ENCODE assay signal across 30 cellular contexts in genomic region chr11:17563961-17564686, GRCh38. TPM values are rescaled to one million over a fixed set of nuclear protein-coding genes. Genes with fewer than 3 reads are reported as not detected.
"Had no signal": no experiment of that assay in that cellular context is flagged by ENCODE, and none has a peak within 500 bp of the region (broad histone marks: within the 10 kb centered on the region; RNA-seq: fewer than 3 reads in every experiment).

No MANE protein-coding gene starts in this region.

- H3K27me3 Mint-ChIP-seq: activated CD8-positive, alpha-beta T cell treated with anti-CD3 and anti-CD28 coated beads for 36 hours; activated naive CD8-positive, alpha-beta T cell had no signal

- H3K36me3 Mint-ChIP-seq: activated CD8-positive, alpha-beta memory T cell treated with anti-CD3 and anti-CD28 coated beads, Interleukin-2, amount 10 ng/mL, durations not matched to agents 7 days and 5 days; activated naive CD8-positive, alpha-beta T cell; stimulated activated memory B cell treated with anti-CD40 and anti-IgM and Interleukin-4, amounts not matched to agents 10 μg/mL and 1 μg/mL and 100 μg/mL, for 72 hours; WTC11 had no signal

- H3K4me3 Mint-ChIP-seq: activated CD8-positive, alpha-beta memory T cell treated with anti-CD3 and anti-CD28 coated beads, Interleukin-2, amount 10 ng/mL, durations not matched to agents 7 days and 5 days; activated CD8-positive, alpha-beta T cell treated with anti-CD3 and anti-CD28 coated beads for 36 hours; activated naive CD8-positive, alpha-beta T cell; activated T-cell treated with anti-CD3 and anti-CD28 coated beads, Interleukin-2, amount 50 U/mL, for 72 hours; nephron; stimulated activated memory B cell treated with anti-CD40 and anti-IgM and Interleukin-4, amounts not matched to agents 10 μg/mL and 1 μg/mL and 100 μg/mL, for 72 hours; stimulated activated naive CD8-positive, alpha-beta T cell treated with anti-CD3 and anti-CD28 coated beads, Interleukin-15, amount 100 ng/mL, for 72 hours; WTC11 had no signal

- H3K4me3 ChIP-seq: heart left ventricle, right lobe of liver, SK-N-MC, upper lobe of right lung had no signal

- H3K27me3 ChIP-seq: right lobe of liver, upper lobe of right lung had no signal

- H3K36me3 ChIP-seq: heart left ventricle, neutrophil, right lobe of liver, upper lobe of right lung had no signal

- H3K27ac Mint-ChIP-seq: activated CD8-positive, alpha-beta memory T cell treated with anti-CD3 and anti-CD28 coated beads, Interleukin-2, amount 10 ng/mL, durations not matched to agents 7 days and 5 days; activated CD8-positive, alpha-beta T cell treated with anti-CD3 and anti-CD28 coated beads for 36 hours; activated naive CD8-positive, alpha-beta T cell; activated T-cell treated with anti-CD3 and anti-CD28 coated beads, Interleukin-2, amount 50 U/mL, for 72 hours; nephron; stimulated activated memory B cell treated with anti-CD40 and anti-IgM and Interleukin-4, amounts not matched to agents 10 μg/mL and 1 μg/mL and 100 μg/mL, for 72 hours; WTC11 had no signal

- H3K4me1 Mint-ChIP-seq: nephron; stimulated activated memory B cell treated with anti-CD40 and anti-IgM and Interleukin-4, amounts not matched to agents 10 μg/mL and 1 μg/mL and 100 μg/mL, for 72 hours; WTC11 had no signal

- H3K9me3 ChIP-seq: heart left ventricle, neutrophil, right lobe of liver, upper lobe of right lung had no signal

- FAIRE-seq: bronchial epithelial cell, small intestine had no signal

- H3K4me1 ChIP-seq: foreskin keratinocyte, right lobe of liver, upper lobe of right lung had no signal

- H3K27ac ChIP-seq: foreskin keratinocyte, heart left ventricle, neutrophil, right lobe of liver, SK-N-MC, upper lobe of right lung had no signal

- H3K9me3 Mint-ChIP-seq: activated CD8-positive, alpha-beta T cell treated with anti-CD3 and anti-CD28 coated beads for 36 hours; activated T-cell treated with anti-CD3 and anti-CD28 coated beads, Interleukin-2, amount 50 U/mL, for 72 hours; nephron; stimulated activated memory B cell treated with anti-CD40 and anti-IgM and Interleukin-4, amounts not matched to agents 10 μg/mL and 1 μg/mL and 100 μg/mL, for 72 hours; stimulated activated naive CD8-positive, alpha-beta T cell treated with anti-CD3 and anti-CD28 coated beads, Interleukin-15, amount 100 ng/mL, for 72 hours; WTC11 had no signal

- ATAC-seq: activated CD8-positive, alpha-beta memory T cell treated with anti-CD3 and anti-CD28 coated beads, Interleukin-2, amount 10 ng/mL, durations not matched to agents 7 days and 5 days; activated CD8-positive, alpha-beta T cell treated with anti-CD3 and anti-CD28 coated beads for 36 hours; activated T-cell treated with anti-CD3 and anti-CD28 coated beads, Interleukin-2, amount 50 U/mL, for 72 hours; stimulated activated memory B cell treated with anti-CD40 and anti-IgM and Interleukin-4, amounts not matched to agents 10 μg/mL and 1 μg/mL and 100 μg/mL, for 72 hours had no signal

- DNase-seq: activated CD4-positive, alpha-beta T cell treated with anti-CD3 and anti-CD28 coated beads, Interleukin-2, amount 50 U/mL, for 1 hour; activated CD8-positive, alpha-beta memory T cell treated with anti-CD3 and anti-CD28 coated beads, Interleukin-2, amount 10 ng/mL, durations not matched to agents 7 days and 5 days; activated effector memory CD4-positive, alpha-beta T cell treated with Interleukin-2 at 50 U/mL for 16 hours; activated naive CD4-positive, alpha-beta T cell treated with Interleukin-2 at 50 U/mL for 16 hours; activated T-cell treated with anti-CD3 and anti-CD28 coated beads for 4 hours; activated T-cell treated with anti-CD3 and anti-CD28 coated beads, Interleukin-2, amount 50 U/mL, for 72 hours; anterior cingulate cortex; cortex of kidney; small intestine; stimulated activated CD4-positive, alpha-beta T cell treated with anti-CD3 and anti-CD28 coated beads, Interleukin-4, amount 100 ng/mL, for 24 hours; substantia nigra; upper lobe of right lung had no signal

RNA-seq across cellular contexts. Expression of gene OTOG, which starts 17.1 kb away (rescaled TPM):
- total RNA-seq: activated CD8-positive, alpha-beta memory T cell treated with anti-CD3 and anti-CD28 coated beads, Interleukin-2, amount 10 ng/mL, durations not matched to agents 7 days and 5 days; activated CD8-positive, alpha-beta T cell treated with anti-CD3 and anti-CD28 coated beads for 36 hours; activated T-cell treated with anti-CD3 and anti-CD28 coated beads, Interleukin-2, amount 50 U/mL, for 72 hours; bronchial epithelial cell; esophagus mucosa; foreskin keratinocyte; heart left ventricle; lower leg skin; mononuclear cell; osteocyte; posterior vena cava; right lobe of liver; upper lobe of right lung had no signal
- polyA plus RNA-seq: adipose tissue, foreskin keratinocyte, heart left ventricle had no signal

RNA-seq across cellular contexts. Expression of gene USH1C, which starts 19.9 kb away (rescaled TPM):
- total RNA-seq: activated CD8-positive, alpha-beta memory T cell treated with anti-CD3 and anti-CD28 coated beads, Interleukin-2, amount 10 ng/mL, durations not matched to agents 7 days and 5 days; activated CD8-positive, alpha-beta T cell treated with anti-CD3 and anti-CD28 coated beads for 36 hours; activated T-cell treated with anti-CD3 and anti-CD28 coated beads, Interleukin-2, amount 50 U/mL, for 72 hours; bronchial epithelial cell; foreskin keratinocyte; mononuclear cell; osteocyte; upper lobe of right lung had no signal
- polyA plus RNA-seq: foreskin keratinocyte had no signal
